24 cellular contexts compared by ENCODE assay signal in genomic region chr13:98892821-98893220, GRCh38.
DNase-seq lines count a peak whose midpoint lies in the region; ATAC-seq and TF ChIP-seq lines count a peak whose summit lies in the region.
"Had no signal": no experiment of that assay in that cellular context is flagged by ENCODE, and none has a peak within 500 bp of the region (broad histone marks: within the 10 kb centered on the region; RNA-seq: fewer than 3 reads in every experiment).

No MANE protein-coding gene starts in this region.

- peaks cover 9 to 16% (median 13%) of the 10 kb centered on the region in 10 experiments; a peak in 17 of 20 replicates for H3K4me1 ChIP-seq in BLaER1 treated with 17β-estradiol and CSF1 and Interleukin-3, amounts not matched to agents 10 nM and 100 nM
- H3K4me1 ChIP-seq in hepatocyte (ENCODE audit: insufficient read depth) (peaks cover 18% of the 10 kb centered on the region), transverse colon (peaks cover 0 to 4% (median 0%) of the 10 kb centered on the region in 4 donors), esophagus muscularis mucosa (peaks cover 11 to 24% (median 13%) of the 10 kb centered on the region in 4 donors)
- H3K4me1 ChIP-seq: breast epithelium, uterus had no signal

- no peaks in the 10 kb centered on the region for H3K9me3 Mint-ChIP-seq in naive thymus-derived CD8-positive, alpha-beta T cell
- H3K9me3 Mint-ChIP-seq: activated T-helper 1 cell treated with anti-CD3 and anti-CD28 coated beads, Interleukin-12 subunit alpha, Interleukin-12 subunit beta, Interleukin-2, Interleukin-4 antibody, amounts not matched to agents 30 ng/mL and 10 ng/mL and 1 ng/mL, durations not matched to agents 14 hours and 24 hours and 36 hours; CD8-positive, alpha-beta T cell; dendritic cell treated with granulocyte-macrophage colony-stimulating factor and Interleukin-4, amounts not matched to agents 40 ng/mL and 50 ng/mL, for 4 days; T-helper 2 cell treated with Interferon-gamma antibody and Interleukin-4, amounts not matched to agents 5 μg/mL and 100 μg/mL, for 36 hours had no signal

- no peaks in the 10 kb centered on the region for H4K20me1 ChIP-seq in BLaER1 treated with 17β-estradiol and CSF1 and Interleukin-3, amounts not matched to agents 10 nM and 100 nM
- H4K20me1 ChIP-seq in hepatocyte (ENCODE audit: insufficient read depth, poor library complexity, severe bottlenecking): no peaks in the 10 kb centered on the region

- H3K4me1 Mint-ChIP-seq in naive thymus-derived CD8-positive, alpha-beta T cell: peaks cover 8 to 16% (median 11%) of the 10 kb centered on the region in 4 donors

- TF ChIP-seq POLR2A in transverse colon (IDR thresholded peaks at IDR 0.05) (no peak), esophagus muscularis mucosa (IDR thresholded peaks at IDR 0.05; ENCODE audit: low read depth) (no peak)

- H3K9me3 ChIP-seq in BLaER1 treated with 17β-estradiol and CSF1 and Interleukin-3, amounts not matched to agents 10 nM and 100 nM (replicated peaks in 1 of 11): no peaks in the 10 kb centered on the region
- H3K9me3 ChIP-seq in hepatocyte (ENCODE audit: low read depth) (no peaks in the 10 kb centered on the region), transverse colon (no peaks in the 10 kb centered on the region), esophagus muscularis mucosa (no peaks in the 10 kb centered on the region)
- H3K9me3 ChIP-seq: breast epithelium, gastrocnemius medialis, uterus had no signal

- no peaks in the 10 kb centered on the region for H3K79me2 ChIP-seq in hepatocyte

- DNase-seq in KBM-7 (peak; percentile 93), SKM-1 treated with dmso at 0.1 percent for 144 hours (lab: John Stamatoyannopoulos, UW; ENCODE audit: unreplicated experiment) (peak; percentile 32), hepatocyte (ENCODE audit: low spot score) (no peak), transverse colon (no peak), esophagus muscularis mucosa (ENCODE audit: extremely low spot score) (no peak), NCI-H510A treated with DMSO at 0.1 percent for 48 hours (lab: John Stamatoyannopoulos, UW) (no peak)
- DNase-seq in naive thymus-derived CD8-positive, alpha-beta T cell: no peak
- DNase-seq: activated CD8-positive, alpha-beta memory T cell treated with anti-CD3 and anti-CD28 coated beads for 24 hours; CD8-positive, alpha-beta T cell; DMS79 treated with DMSO at 0.1 percent for 48 hours; gastrocnemius medialis; left ventricle myocardium superior; NCI-H446 treated with DMSO at 0.1 percent for 48 hours; SHP77; stimulated activated CD4-positive, alpha-beta T cell treated with anti-CD3 and anti-CD28 coated beads, Interleukin-2, amount 100 ng/mL, for 24 hours; uterus had no signal

- no peaks in the 10 kb centered on the region for H3K27me3 Mint-ChIP-seq in naive thymus-derived CD8-positive, alpha-beta T cell

- H3K27ac Mint-ChIP-seq in naive thymus-derived CD8-positive, alpha-beta T cell: peak overlapping the region in 5 of 10 donors; percentile 2 to 33 (median 20)
- H3K27ac Mint-ChIP-seq: activated T-helper 1 cell treated with anti-CD3 and anti-CD28 coated beads, Interleukin-12 subunit alpha, Interleukin-12 subunit beta, Interleukin-2, Interleukin-4 antibody, amounts not matched to agents 30 ng/mL and 10 ng/mL and 1 ng/mL, durations not matched to agents 14 hours and 24 hours and 36 hours; CD8-positive, alpha-beta T cell; dendritic cell treated with granulocyte-macrophage colony-stimulating factor and Interleukin-4, amounts not matched to agents 40 ng/mL and 50 ng/mL, for 4 days; T-helper 2 cell treated with Interferon-gamma antibody and Interleukin-4, amounts not matched to agents 5 μg/mL and 100 μg/mL, for 36 hours had no signal

- no peak overlapping the region for H3K4me3 Mint-ChIP-seq in naive thymus-derived CD8-positive, alpha-beta T cell
- H3K4me3 Mint-ChIP-seq: activated T-helper 1 cell treated with anti-CD3 and anti-CD28 coated beads, Interleukin-12 subunit alpha, Interleukin-12 subunit beta, Interleukin-2, Interleukin-4 antibody, amounts not matched to agents 30 ng/mL and 10 ng/mL and 1 ng/mL, durations not matched to agents 14 hours and 24 hours and 36 hours; CD8-positive, alpha-beta T cell; dendritic cell treated with granulocyte-macrophage colony-stimulating factor and Interleukin-4, amounts not matched to agents 40 ng/mL and 50 ng/mL, for 4 days; T-helper 2 cell treated with Interferon-gamma antibody and Interleukin-4, amounts not matched to agents 5 μg/mL and 100 μg/mL, for 36 hours had no signal

- H3K9ac ChIP-seq in BLaER1 treated with 17β-estradiol and CSF1 and Interleukin-3, amounts not matched to agents 10 nM and 100 nM: no peak overlapping the region

- peak overlapping the region; percentile 13 to 59 (median 42); a peak in 21 of 22 replicates for H3K4me2 ChIP-seq in BLaER1 treated with 17β-estradiol and CSF1 and Interleukin-3, amounts not matched to agents 10 nM and 100 nM
- peak overlapping the region; percentile 22 for H3K4me2 ChIP-seq in hepatocyte

- H3K9me2 ChIP-seq in hepatocyte (replicated peaks; ENCODE audit: insufficient read depth): no peaks in the 10 kb centered on the region

- in situ Hi-C loops in KBM-7 (cut with MboI; ENCODE audit: low pct_unique_long_range_greater_than_20kb, low sequenced_read_pairs): no loop called here
- in situ Hi-C loops in transverse colon (cut with MboI; ENCODE audit: low pct_ligation_motif_present in 1 of 4, low pct_unique_long_range_greater_than_20kb in 1 of 4, low sequenced_read_pairs in 3 of 4): no loop called here

- 46% methylated on average over 5 of the region's 5 CpGs for whole genome bisulfite sequencing in hepatocyte (ENCODE audit: low lambda C conversion rate, missing lambda C conversion rate)
- WGBS in transverse colon (ENCODE audit: low coverage in 1 of 2), 2 donors: 66 to 67% methylated on average over 4 to 5 of the region's 5 CpGs
- 69% methylated on average over 5 of the region's 5 CpGs for WGBS in esophagus muscularis mucosa

- no peaks in the 10 kb centered on the region for H3K27me3 ChIP-seq in BLaER1 treated with 17β-estradiol and CSF1 and Interleukin-3, amounts not matched to agents 10 nM and 100 nM
- H3K27me3 ChIP-seq in hepatocyte (no peaks in the 10 kb centered on the region), transverse colon (no peaks in the 10 kb centered on the region), esophagus muscularis mucosa (no peaks in the 10 kb centered on the region)
- H3K27me3 ChIP-seq: breast epithelium, gastrocnemius medialis, uterus had no signal

- peak overlapping the region in 5 of 11 experiments; percentile 29 to 53 (median 46); a peak in 5 of 22 replicates for H3K27ac ChIP-seq in BLaER1 treated with 17β-estradiol and CSF1 and Interleukin-3, amounts not matched to agents 10 nM and 100 nM
- H3K27ac ChIP-seq in hepatocyte (peak overlapping the region; percentile 18), transverse colon (no peak overlapping the region), esophagus muscularis mucosa (replicated peaks in 1 of 4) (no peak overlapping the region)
- H3K27ac ChIP-seq: breast epithelium, epithelial cell of prostate, gastrocnemius medialis had no signal

- peaks cover 18 to 76% (median 35%) of the 10 kb centered on the region in 3 donors for H3K36me3 Mint-ChIP-seq in naive thymus-derived CD8-positive, alpha-beta T cell

- H3K36me3 ChIP-seq in BLaER1 treated with 17β-estradiol and CSF1 and Interleukin-3, amounts not matched to agents 10 nM and 100 nM: peaks cover 0 to 20% (median 0%) of the 10 kb centered on the region in 11 experiments; a peak in 1 of 22 replicates
- no peaks in the 10 kb centered on the region for H3K36me3 ChIP-seq in hepatocyte (replicated peaks; ENCODE audit: insufficient read depth, low read depth)
- H3K36me3 ChIP-seq in transverse colon: peaks cover 0 to 8% (median 0%) of the 10 kb centered on the region in 4 donors
- H3K36me3 ChIP-seq in esophagus muscularis mucosa: peaks cover 3 to 71% (median 46%) of the 10 kb centered on the region in 4 donors
- H3K36me3 ChIP-seq: breast epithelium, uterus had no signal

- TF ChIP-seq CTCF in hepatocyte (IDR thresholded peaks at IDR 0.05; ENCODE audit: poor library complexity) (no peak), transverse colon (IDR thresholded peaks at IDR 0.05) (no peak), esophagus muscularis mucosa (IDR thresholded peaks at IDR 0.05) (no peak)

- no peak overlapping the region for H3K4me3 ChIP-seq in BLaER1 treated with 17β-estradiol and CSF1 and Interleukin-3, amounts not matched to agents 10 nM and 100 nM
- H3K4me3 ChIP-seq in hepatocyte: no peak overlapping the region
- no peak overlapping the region for H3K4me3 ChIP-seq in transverse colon
- H3K4me3 ChIP-seq in esophagus muscularis mucosa: no peak overlapping the region
- H3K4me3 ChIP-seq: breast epithelium, gastrocnemius medialis, uterus had no signal

- no peak for ATAC-seq in naive thymus-derived CD8-positive, alpha-beta T cell
- ATAC-seq: activated CD4-positive, CD25-positive, alpha-beta regulatory T cell treated with anti-CD3 and anti-CD28 coated beads, Interleukin-2, amount 50 U/mL, for 24 hours; CD8-positive, alpha-beta T cell; gastrocnemius medialis; HCT116; left ventricle myocardium superior had no signal

- TF ChIP-seq EP300 in transverse colon (IDR thresholded peaks at IDR 0.05; ENCODE audit: low read depth) (no peak), esophagus muscularis mucosa (IDR thresholded peaks at IDR 0.05) (no peak)

- POLR2A ChIA-PET in naive thymus-derived CD8-positive, alpha-beta T cell (lab: Charles Lee): interaction anchor here (0.6 kb wide), 1 partner anchor 772 kb away, joined by 5 read pairs; no protein-coding TSS in a partner anchor

- no peak overlapping the region for H2AFZ ChIP-seq in hepatocyte

- intact Hi-C loops in transverse colon (cut with DNase I; ENCODE audit: low total_unique reads): loop anchor here (5.0 kb wide), 1 partner anchor 144 kb away; no protein-coding TSS in a partner anchor
- intact Hi-C loops in esophagus muscularis mucosa (cut with DNase I): no loop called here

Comparison
In these comparisons a context has a peak if more than half of its experiments do, and no peak if none do; other contexts are left out.
1. DNase-seq: peak in KBM-7 (single experiment) and SKM-1 treated with dmso at 0.1 percent for 144 hours (single experiment); none in hepatocyte (single experiment), naive thymus-derived CD8-positive, alpha-beta T cell (0 of 10), transverse colon (single experiment), esophagus muscularis mucosa (single experiment) and NCI-H510A treated with DMSO at 0.1 percent for 48 hours (single experiment).